ENCODE assay signal across 10 cellular contexts in the genomic region with DNA sequence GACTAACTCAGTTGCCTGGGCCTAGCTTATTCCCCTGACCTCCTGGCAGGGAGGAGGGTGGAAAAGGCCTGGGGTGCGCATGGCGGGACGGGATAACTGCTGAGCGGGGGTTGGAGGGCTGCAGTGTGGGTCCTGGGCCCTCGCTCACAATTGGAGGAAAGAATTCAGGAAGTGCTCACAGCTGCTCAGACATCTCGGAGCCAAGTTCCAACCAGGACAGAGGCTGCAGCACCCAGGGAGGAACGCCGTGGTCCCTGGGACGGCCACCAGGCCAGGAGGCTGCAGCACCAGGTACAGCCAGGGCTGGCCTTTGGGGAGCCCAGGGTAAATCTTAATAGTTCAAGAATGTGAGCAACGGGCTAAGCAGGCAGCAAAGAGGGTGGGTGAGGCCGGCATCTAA. TPM values are rescaled to one million over a fixed set of nuclear protein-coding genes. Genes with fewer than 3 reads are reported as not detected.
DNase-seq lines count a peak whose midpoint lies in the region; ATAC-seq, FAIRE-seq and TF ChIP-seq lines count a peak whose summit lies in the region.
"Had no signal": no experiment of that assay in that cellular context is flagged by ENCODE, and none has a peak within 500 bp of the region (broad histone marks: within the 10 kb centered on the region; RNA-seq: fewer than 3 reads in every experiment).

A gene with protein sequence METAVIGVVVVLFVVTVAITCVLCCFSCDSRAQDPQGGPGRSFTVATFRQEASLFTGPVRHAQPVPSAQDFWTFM (plus strand): TSS at position 217 of the 400 bp plus-strand sequence. CDS start 974 bp downstream, outside the sequence.

- H3K9me3 ChIP-seq in muscle layer of duodenum (ENCODE audit: control insufficient read depth in 1 of 2, low read length in 2 of 2) (no peaks in the 10 kb centered on the region), upper lobe of left lung (no peaks in the 10 kb centered on the region)

- H3K4me3 Mint-ChIP-seq in activated T-cell treated with anti-CD3 and anti-CD28 coated beads, Interleukin-2, amount 50 U/mL, for 24 hours: no peak within 1 kb of the TSS

- peak within 1 kb of the TSS in 1 of 2 donors; percentile 18 for H3K4me3 ChIP-seq in muscle layer of duodenum (ENCODE audit: low read depth in 1 of 2, low read length in 2 of 2)
- peak within 1 kb of the TSS in 3 of 4 donors; percentile 30 to 46 (median 41) for H3K4me3 ChIP-seq in upper lobe of left lung

- H3K27me3 Mint-ChIP-seq in activated T-cell treated with anti-CD3 and anti-CD28 coated beads, Interleukin-2, amount 50 U/mL, for 24 hours: no peaks in the 10 kb centered on the region

- TF ChIP-seq POLR2A in upper lobe of left lung (IDR thresholded peaks at IDR 0.05): peak in 1 of 4 donors; percentile 17

- no peak for DNase-seq in activated T-cell treated with anti-CD3 and anti-CD28 coated beads, Interleukin-2, amount 50 U/mL, for 24 hours
- no peak for DNase-seq in activated T-cell treated with anti-CD3 and anti-CD28 coated beads for 4 hours
- DNase-seq in dermis blood vessel endothelial cell: peak; percentile 74
- DNase-seq in upper lobe of left lung: peak in 1 of 2 donors; percentile 43
- DNase-seq in NCI-H2029 (lab: John Stamatoyannopoulos, UW): no peak
- no peak for DNase-seq in hippocampal formation (lab: John Stamatoyannopoulos, UW)
- no peak for DNase-seq in GM19239 (ENCODE audit: insufficient read length, low spot score)
- DNase-seq: NCI-H1105 had no signal

- H3K4me1 ChIP-seq in muscle layer of duodenum (ENCODE audit: control insufficient read depth in 1 of 2, insufficient read depth in 2 of 2, low read length in 2 of 2): peaks cover 49 to 67% of the 10 kb centered on the region in 2 donors
- H3K4me1 ChIP-seq in upper lobe of left lung: peaks cover 63 to 80% (median 77%) of the 10 kb centered on the region in 4 donors

- peaks cover 0 to 4% of the 10 kb centered on the region in 2 donors for H3K36me3 ChIP-seq in muscle layer of duodenum (ENCODE audit: control insufficient read depth in 1 of 2, insufficient read depth in 2 of 2, low read length in 2 of 2)
- H3K36me3 ChIP-seq in upper lobe of left lung: no peaks in the 10 kb centered on the region

- ATAC-seq in upper lobe of left lung (ENCODE audit: low FRiP score in 2 of 2): no peak

- no peak for TF ChIP-seq EP300 in upper lobe of left lung (IDR thresholded peaks at IDR 0.05)

- H3K27ac ChIP-seq in muscle layer of duodenum (ENCODE audit: low read length): peak within 1 kb of the TSS; percentile 88
- peak within 1 kb of the TSS; percentile 94 to 98 (median 95) for H3K27ac ChIP-seq in upper lobe of left lung

- H3K4me1 Mint-ChIP-seq in activated T-cell treated with anti-CD3 and anti-CD28 coated beads, Interleukin-2, amount 50 U/mL, for 24 hours (ENCODE audit: low read depth): peaks cover 52% of the 10 kb centered on the region

- no peak for TF ChIP-seq CTCF in upper lobe of left lung (IDR thresholded peaks at IDR 0.05)

- H3K9me3 Mint-ChIP-seq in activated T-cell treated with anti-CD3 and anti-CD28 coated beads, Interleukin-2, amount 50 U/mL, for 24 hours: no peaks in the 10 kb centered on the region

- H3K36me3 Mint-ChIP-seq in activated T-cell treated with anti-CD3 and anti-CD28 coated beads, Interleukin-2, amount 50 U/mL, for 24 hours (ENCODE audit: low read depth): no peaks in the 10 kb centered on the region

- H3K27ac Mint-ChIP-seq in activated T-cell treated with anti-CD3 and anti-CD28 coated beads, Interleukin-2, amount 50 U/mL, for 24 hours: peak within 1 kb of the TSS; percentile 57

- no peak for FAIRE-seq in GM19239 (lab: Jason Lieb, UNC)

- H3K27me3 ChIP-seq in muscle layer of duodenum (ENCODE audit: low read depth, low read length) (no peaks in the 10 kb centered on the region), upper lobe of left lung (no peaks in the 10 kb centered on the region)

- 55 to 76% methylated on average over 11 of the region's 11 CpGs for WGBS in upper lobe of left lung, 2 donors

RNA-seq across cellular contexts. Expression of the gene that starts here (rescaled TPM):
- total RNA-seq in dermis blood vessel endothelial cell (3.2 and 3.8 TPM in 2 replicates), upper lobe of left lung (10 to 100 TPM in 3 of 6 donors, 1 to 10 TPM in 3; 3.3 to 19.9 (median 8.5) TPM)
- total RNA-seq: kidney epithelial cell had no signal
